9 cellular contexts compared by ENCODE assay signal in the genomic region with DNA sequence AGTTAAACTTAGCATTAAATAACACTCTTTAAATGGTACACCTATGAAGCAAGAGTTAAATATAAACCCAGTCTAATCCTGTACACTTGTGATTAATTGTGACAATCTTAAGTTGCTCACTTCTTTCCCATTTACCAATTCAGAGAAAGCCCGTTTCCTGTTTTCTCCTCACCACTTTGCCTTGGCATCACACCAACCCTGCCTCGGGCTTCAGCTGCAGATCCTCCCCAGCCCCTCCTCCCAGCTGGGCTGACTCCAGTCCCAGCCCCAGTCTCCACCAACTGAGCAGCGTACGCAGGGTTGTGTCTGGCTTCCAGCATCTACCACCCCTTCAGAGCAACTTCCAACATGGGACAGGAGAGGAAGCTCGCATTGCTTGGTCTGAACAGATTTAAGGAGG. TPM values are rescaled to one million over a fixed set of nuclear protein-coding genes. Genes with fewer than 3 reads are reported as not detected.
DNase-seq lines count a peak whose midpoint lies in the region; ATAC-seq, FAIRE-seq and TF ChIP-seq lines count a peak whose summit lies in the region.
"Had no signal": no experiment of that assay in that cellular context is flagged by ENCODE, and none has a peak within 500 bp of the region (broad histone marks: within the 10 kb centered on the region; RNA-seq: fewer than 3 reads in every experiment).

No MANE protein-coding gene starts in this region.

- no peak overlapping the region for H3K4me2 ChIP-seq in HepG2 (ENCODE audit: low read depth, low read length)

- H3K27me3 ChIP-seq in RWPE2 (ENCODE audit: insufficient read depth, poor library complexity, severe bottlenecking) (no peaks in the 10 kb centered on the region), HepG2 (ENCODE audit: control insufficient read depth in 1 of 2, insufficient read depth in 2 of 2, low read length in 2 of 2) (no peaks in the 10 kb centered on the region; a peak in 1 of 5 replicates)

- no peak overlapping the region for H2AFZ ChIP-seq in HepG2 (ENCODE audit: low read length)

- TF ChIP-seq EP300 in HepG2 (IDR thresholded peaks at IDR 0.05; ENCODE audit: low read depth in 2 of 2, low read length in 2 of 2) (no peak), HepG2 (CRISPR knock-in tag; IDR thresholded peaks at IDR 0.05; ENCODE audit: borderline replicate concordance) (no peak)

- ATAC-seq in RWPE2 (ENCODE audit: low read depth), result peak; percentile 11; the same call in 2 of the 3 replicates
- ATAC-seq in esophagus mucosa, result peak; percentile 8
- no peak for ATAC-seq in HepG2
- no peak for ATAC-seq in GM21825 (IDR thresholded peaks at IDR 0.05; ENCODE audit: unreplicated experiment)
- no peak for ATAC-seq in activated CD4-positive, CD25-positive, alpha-beta regulatory T cell treated with anti-CD3 and anti-CD28 coated beads, Interleukin-2, amount 50 U/mL, for 24 hours

- POLR2A ChIA-PET in activated CD4-positive, alpha-beta T cell treated with anti-CD3 and anti-CD28 coated beads, Interleukin-2, amount 10 ng/mL, durations not matched to agents 7 days and 5 days (lab: Charles Lee), result interaction anchor here (0.8 kb wide), 1 partner anchor 38 kb away, joined by 3 read pairs; no protein-coding TSS in a partner anchor
- POLR2A ChIA-PET in HepG2 (lab: Yijun Ruan, JAX), result interaction anchor here (1.4 to 1.7 kb wide), 2 partner anchors 37 to 462 kb away, joined by 3 read pairs; no protein-coding TSS in a partner anchor

- no peak for TF ChIP-seq CTCF in RWPE2 (IDR thresholded peaks at IDR 0.05; ENCODE audit: poor library complexity, severe bottlenecking)
- no peak for TF ChIP-seq CTCF in HepG2 (CRISPR knock-in tag; IDR thresholded peaks at IDR 0.05)

- no peaks in the 10 kb centered on the region for H3K9me3 Mint-ChIP-seq in activated CD4-positive, alpha-beta T cell treated with anti-CD3 and anti-CD28 coated beads, Interleukin-2, amount 10 ng/mL, durations not matched to agents 7 days and 5 days

- H3K9me3 ChIP-seq in RWPE2 (ENCODE audit: severe bottlenecking) (no peaks in the 10 kb centered on the region), HepG2 (ENCODE audit: low read length) (no peaks in the 10 kb centered on the region)

- H3K27ac ChIP-seq in RWPE2 (ENCODE audit: poor library complexity, severe bottlenecking) (peak overlapping the region; percentile 56), HepG2 (ENCODE audit: extremely low read length, insufficient read depth, low read length) (no peak overlapping the region)

- CTCF ChIA-PET in activated CD4-positive, alpha-beta T cell treated with anti-CD3 and anti-CD28 coated beads, Interleukin-2, amount 10 ng/mL, durations not matched to agents 7 days and 5 days (lab: Charles Lee), result interaction anchor here (0.5 to 1.6 kb wide), 5 partner anchors 8 to 488 kb away, joined by 3 to 4 read pairs (median 4); a partner anchor contains a TSS
- CTCF ChIA-PET in HepG2 (lab: Yijun Ruan, JAX; ENCODE audit: low intra/inter-chr PET ratio, low total read pairs), result no interaction called here

- peak overlapping the region; percentile 77 for H3K27ac Mint-ChIP-seq in activated CD4-positive, alpha-beta T cell treated with anti-CD3 and anti-CD28 coated beads, Interleukin-2, amount 10 ng/mL, durations not matched to agents 7 days and 5 days

- peaks cover 16% of the 10 kb centered on the region for H3K79me2 ChIP-seq in HepG2 (ENCODE audit: insufficient read depth, low read length)

- no peak for TF ChIP-seq POLR2A in HepG2 (IDR thresholded peaks at IDR 0.05; ENCODE audit: insufficient read depth in 1 of 2, low read depth in 2 of 2, low read length in 2 of 2)

- no peaks in the 10 kb centered on the region for H4K20me1 ChIP-seq in HepG2 (ENCODE audit: insufficient read depth, low read length)

- peak overlapping the region; percentile 33 for H3K4me3 Mint-ChIP-seq in activated CD4-positive, alpha-beta T cell treated with anti-CD3 and anti-CD28 coated beads, Interleukin-2, amount 10 ng/mL, durations not matched to agents 7 days and 5 days

- H3K36me3 ChIP-seq in RWPE2 (ENCODE audit: low read depth) (peaks cover 25% of the 10 kb centered on the region), HepG2 (replicated peaks in 1 of 2; ENCODE audit: control insufficient read depth in 1 of 2, insufficient read depth in 2 of 2, low read length in 2 of 2) (peaks cover 7 to 38% of the 10 kb centered on the region in 2 experiments; a peak in 4 of 5 replicates)

- in situ Hi-C loops in HepG2 (cut with HindIII; ENCODE audit: extremely low pct_ligation_motif_present, low pct_unique_long_range_greater_than_20kb), result no loop called here

- FAIRE-seq in HepG2 (lab: Jason Lieb, UNC), result no peak

- peaks cover 57% of the 10 kb centered on the region for H3K36me3 Mint-ChIP-seq in activated CD4-positive, alpha-beta T cell treated with anti-CD3 and anti-CD28 coated beads, Interleukin-2, amount 10 ng/mL, durations not matched to agents 7 days and 5 days (ENCODE audit: low read depth)

- intact Hi-C loops in posterior vena cava (cut with DNase I), result loop anchor here (5.0 to 10.0 kb wide), 2 partner anchors 145 to 148 kb away; a partner anchor contains a TSS
- intact Hi-C loops in HepG2 (cut with micrococcal nuclease; ENCODE audit: unreplicated experiment), result loop anchor here (5.0 to 10.0 kb wide), 3 partner anchors 38 to 143 kb away; a partner anchor contains a TSS

- DNase-seq in activated CD4-positive, alpha-beta T cell treated with anti-CD3 and anti-CD28 coated beads, Interleukin-2, amount 10 ng/mL, durations not matched to agents 7 days and 5 days, result no peak
- no peak for DNase-seq in activated CD4-positive, alpha-beta T cell treated with anti-CD3 and anti-CD28 coated beads, Interleukin-2, amount 50 U/mL, for 1 hour
- peak; percentile 73 for DNase-seq in RWPE2 (ENCODE audit: low spot score)
- DNase-seq in posterior vena cava (ENCODE audit: low spot score), result peak; percentile 89
- no peak for DNase-seq in HepG2 (ENCODE audit: low spot score)

- peaks cover 59% of the 10 kb centered on the region for H3K4me1 Mint-ChIP-seq in activated CD4-positive, alpha-beta T cell treated with anti-CD3 and anti-CD28 coated beads, Interleukin-2, amount 10 ng/mL, durations not matched to agents 7 days and 5 days

- no TSS peak for BruUV-seq in HepG2 (replicated peaks; lab: Mats Ljungman, UMichigan)

- no peak for TF ChIP-seq RAD21 in HepG2 (CRISPR knock-in tag; IDR thresholded peaks at IDR 0.05)

- H3K4me3 ChIP-seq in RWPE2 (ENCODE audit: severe bottlenecking) (no peak overlapping the region), HepG2 (replicated peaks in 1 of 3; ENCODE audit: insufficient read depth in 1 of 3, low read depth in 2 of 3, low read length in 3 of 3) (no peak overlapping the region)

- WGBS in HepG2 (ENCODE audit: low lambda C conversion rate), result 91% methylated on average over 5 of the region's 5 CpGs

- H3K4me1 ChIP-seq in RWPE2 (ENCODE audit: insufficient read depth, poor library complexity, severe bottlenecking), result peaks cover 21% of the 10 kb centered on the region
- peaks cover 20% of the 10 kb centered on the region for H3K4me1 ChIP-seq in HepG2 (ENCODE audit: insufficient read depth, low read length)

- no peak overlapping the region for H3K9ac ChIP-seq in HepG2 (ENCODE audit: insufficient read depth, low read depth, low read length)

- no peaks in the 10 kb centered on the region for H3K27me3 Mint-ChIP-seq in activated CD4-positive, alpha-beta T cell treated with anti-CD3 and anti-CD28 coated beads, Interleukin-2, amount 10 ng/mL, durations not matched to agents 7 days and 5 days

RNA-seq across cellular contexts. Expression of a gene that starts 4.1 kb away (rescaled TPM):
- total RNA-seq in activated CD4-positive, alpha-beta T cell treated with anti-CD3 and anti-CD28 coated beads, Interleukin-2, amount 10 ng/mL, durations not matched to agents 7 days and 5 days, result 100 to 1,000 TPM in 1 of 2 experiments, 10 to 100 TPM in 1; 98.1 to 120 TPM
- 25.7 TPM for total RNA-seq in esophagus mucosa
- total RNA-seq in posterior vena cava, result 10 to 100 TPM; 41.7 to 45.9 TPM
- total RNA-seq in HepG2 (2016; rRNA removed; fragmentation: Illumina TruSeq; extraction: Trizol), result 47.8 and 49.5 TPM in 2 replicates
- total RNA-seq in HepG2 (2016; cell fraction: cytosol; rRNA removed; fragmentation: Illumina TruSeq; extraction: Trizol; ENCODE audit: low read depth), result 8.2 and 9.6 TPM in 2 replicates
- total RNA-seq in HepG2 (2016; cell fraction: insoluble cytoplasmic fraction; rRNA removed; fragmentation: Illumina TruSeq; extraction: Trizol), result 45.9 and 51.2 TPM in 2 replicates
- 16.1 and 17.9 TPM in 2 replicates for total RNA-seq in HepG2 (2016; cell fraction: membrane; rRNA removed; fragmentation: Illumina TruSeq; extraction: Trizol)
- total RNA-seq in HepG2 (2016; cell fraction: nucleus; rRNA removed; fragmentation: Illumina TruSeq; extraction: Trizol), result 31.1 and 42.8 TPM in 2 replicates
- polyA plus RNA-seq in HepG2 (2011; rRNA removed), result 47.2 and 54.2 TPM in 2 replicates
- 25.8 and 40.7 TPM in 2 replicates for polyA plus RNA-seq in HepG2 (2011; cell fraction: cytosol; rRNA removed)
- polyA plus RNA-seq in HepG2 (2011; cell fraction: nucleus; rRNA removed), result 98.0 and 106 TPM in 2 replicates
- 29.7 and 35.8 TPM in 2 replicates for polyA plus RNA-seq in HepG2 (2012)
- polyA plus RNA-seq in HepG2 (2016; cell fraction: cytosol; fragmentation: Illumina TruSeq; extraction: Trizol; ENCODE audit: low read depth), result 3.9 and 4.7 TPM in 2 replicates
- polyA plus RNA-seq in HepG2 (2016; cell fraction: insoluble cytoplasmic fraction; fragmentation: Illumina TruSeq; extraction: Trizol; ENCODE audit: low read depth), result 51.7 and 55.3 TPM in 2 replicates
- polyA plus RNA-seq in HepG2 (2016; cell fraction: membrane; fragmentation: Illumina TruSeq; extraction: Trizol; ENCODE audit: low read depth), result 8.9 and 9.2 TPM in 2 replicates
- polyA plus RNA-seq in HepG2 (2016; cell fraction: nucleus; fragmentation: Illumina TruSeq; extraction: Trizol; ENCODE audit: insufficient read depth, low read depth), result 87.0 and 102 TPM in 2 replicates
- polyA minus RNA-seq in HepG2 (2011; rRNA and poly(A)+ RNA removed; ENCODE audit: low replicate concordance), result 56.1 and 62.6 TPM in 2 replicates
- 13.5 and 15.9 TPM in 2 replicates for polyA minus RNA-seq in HepG2 (2011; cell fraction: cytosol; rRNA and poly(A)+ RNA removed)
- 14.4 and 15.9 TPM in 2 replicates for polyA minus RNA-seq in HepG2 (2011; cell fraction: nucleus; rRNA and poly(A)+ RNA removed)

RNA-seq across cellular contexts. Expression of a gene that starts 21.1 kb away (rescaled TPM):
- not detected for total RNA-seq in activated CD4-positive, alpha-beta T cell treated with anti-CD3 and anti-CD28 coated beads, Interleukin-2, amount 10 ng/mL, durations not matched to agents 7 days and 5 days
- not detected for total RNA-seq in esophagus mucosa
- total RNA-seq in posterior vena cava, result 1 to 10 TPM; 3.4 to 4.2 TPM
- 0.13 and 0.15 TPM in 2 replicates for total RNA-seq in HepG2 (2016; rRNA removed; fragmentation: Illumina TruSeq; extraction: Trizol)
- not detected in 2 replicates for total RNA-seq in HepG2 (2016; cell fraction: cytosol; rRNA removed; fragmentation: Illumina TruSeq; extraction: Trizol; ENCODE audit: low read depth)
- 0.11 TPM in 1 of 2 replicates, not detected in the other for total RNA-seq in HepG2 (2016; cell fraction: insoluble cytoplasmic fraction; rRNA removed; fragmentation: Illumina TruSeq; extraction: Trizol)
- total RNA-seq in HepG2 (2016; cell fraction: membrane; rRNA removed; fragmentation: Illumina TruSeq; extraction: Trizol), result not detected in 2 replicates
- 0.28 TPM in 1 of 2 replicates, not detected in the other for total RNA-seq in HepG2 (2016; cell fraction: nucleus; rRNA removed; fragmentation: Illumina TruSeq; extraction: Trizol)
- 0.33 and 0.42 TPM in 2 replicates for polyA plus RNA-seq in HepG2 (2011; rRNA removed)
- polyA plus RNA-seq in HepG2 (2011; cell fraction: cytosol; rRNA removed), result 0.42 and 0.65 TPM in 2 replicates
- 0.16 and 0.28 TPM in 2 replicates for polyA plus RNA-seq in HepG2 (2011; cell fraction: nucleus; rRNA removed)
- 0.29 and 0.47 TPM in 2 replicates for polyA plus RNA-seq in HepG2 (2012)
- polyA plus RNA-seq in HepG2 (2016; cell fraction: cytosol; fragmentation: Illumina TruSeq; extraction: Trizol; ENCODE audit: low read depth), result not detected in 2 replicates
- not detected in 2 replicates for polyA plus RNA-seq in HepG2 (2016; cell fraction: insoluble cytoplasmic fraction; fragmentation: Illumina TruSeq; extraction: Trizol; ENCODE audit: low read depth)
- polyA plus RNA-seq in HepG2 (2016; cell fraction: membrane; fragmentation: Illumina TruSeq; extraction: Trizol; ENCODE audit: low read depth), result 0.08 TPM in 1 of 2 replicates, not detected in the other
- not detected in 2 replicates for polyA plus RNA-seq in HepG2 (2016; cell fraction: nucleus; fragmentation: Illumina TruSeq; extraction: Trizol; ENCODE audit: insufficient read depth, low read depth)
- 0.28 TPM in 1 of 2 replicates, not detected in the other for polyA minus RNA-seq in HepG2 (2011; rRNA and poly(A)+ RNA removed; ENCODE audit: low replicate concordance)
- polyA minus RNA-seq in HepG2 (2011; cell fraction: cytosol; rRNA and poly(A)+ RNA removed), result not detected in 2 replicates
- not detected in 2 replicates for polyA minus RNA-seq in HepG2 (2011; cell fraction: nucleus; rRNA and poly(A)+ RNA removed)
- total RNA-seq: activated CD8-positive, alpha-beta memory T cell treated with anti-CD3 and anti-CD28 coated beads for 36 hours had no signal

RNA-seq across cellular contexts. Expression of a gene that starts 31.0 kb away (rescaled TPM):
- total RNA-seq in activated CD4-positive, alpha-beta T cell treated with anti-CD3 and anti-CD28 coated beads, Interleukin-2, amount 10 ng/mL, durations not matched to agents 7 days and 5 days, result not detected
- total RNA-seq in esophagus mucosa (not detected), posterior vena cava (under 1 TPM; 0.28 to 0.38 TPM), HepG2 (2016; rRNA removed; fragmentation: Illumina TruSeq; extraction: Trizol) (0.29 TPM in 1 of 2 replicates, not detected in the other)
- total RNA-seq in HepG2 (2016; cell fraction: cytosol; rRNA removed; fragmentation: Illumina TruSeq; extraction: Trizol; ENCODE audit: low read depth), result 0.20 TPM in 1 of 2 replicates, not detected in the other
- total RNA-seq in HepG2 (2016; cell fraction: insoluble cytoplasmic fraction; rRNA removed; fragmentation: Illumina TruSeq; extraction: Trizol), result 0.18 and 0.50 TPM in 2 replicates
- 0.09 TPM in 1 of 2 replicates, not detected in the other for total RNA-seq in HepG2 (2016; cell fraction: membrane; rRNA removed; fragmentation: Illumina TruSeq; extraction: Trizol)
- total RNA-seq in HepG2 (2016; cell fraction: nucleus; rRNA removed; fragmentation: Illumina TruSeq; extraction: Trizol), result 0.22 and 0.38 TPM in 2 replicates
- polyA plus RNA-seq in HepG2 (2011; rRNA removed), result 0.79 and 1.8 TPM in 2 replicates
- 1.6 and 1.9 TPM in 2 replicates for polyA plus RNA-seq in HepG2 (2011; cell fraction: cytosol; rRNA removed)
- polyA plus RNA-seq in HepG2 (2011; cell fraction: nucleus; rRNA removed), result 0.68 and 0.78 TPM in 2 replicates
- polyA plus RNA-seq in HepG2 (2012), result 0.32 and 0.55 TPM in 2 replicates
- not detected in 2 replicates for polyA plus RNA-seq in HepG2 (2016; cell fraction: cytosol; fragmentation: Illumina TruSeq; extraction: Trizol; ENCODE audit: low read depth)
- 0.14 TPM in 1 of 2 replicates, not detected in the other for polyA plus RNA-seq in HepG2 (2016; cell fraction: insoluble cytoplasmic fraction; fragmentation: Illumina TruSeq; extraction: Trizol; ENCODE audit: low read depth)
- 0.11 TPM in 1 of 2 replicates, not detected in the other for polyA plus RNA-seq in HepG2 (2016; cell fraction: membrane; fragmentation: Illumina TruSeq; extraction: Trizol; ENCODE audit: low read depth)
- 0.28 and 0.51 TPM in 2 replicates for polyA plus RNA-seq in HepG2 (2016; cell fraction: nucleus; fragmentation: Illumina TruSeq; extraction: Trizol; ENCODE audit: insufficient read depth, low read depth)
- 0.12 TPM in 1 of 2 replicates, not detected in the other for polyA minus RNA-seq in HepG2 (2011; rRNA and poly(A)+ RNA removed; ENCODE audit: low replicate concordance)
- polyA minus RNA-seq in HepG2 (2011; cell fraction: cytosol; rRNA and poly(A)+ RNA removed), result 0.49 and 0.53 TPM in 2 replicates
- 0.52 and 0.99 TPM in 2 replicates for polyA minus RNA-seq in HepG2 (2011; cell fraction: nucleus; rRNA and poly(A)+ RNA removed)
- total RNA-seq: activated CD8-positive, alpha-beta memory T cell treated with anti-CD3 and anti-CD28 coated beads for 36 hours had no signal

RNA-seq across cellular contexts. Expression of a gene that starts 37.7 kb away (rescaled TPM):
- 100 to 1,000 TPM; 197 to 211 TPM for total RNA-seq in activated CD4-positive, alpha-beta T cell treated with anti-CD3 and anti-CD28 coated beads, Interleukin-2, amount 10 ng/mL, durations not matched to agents 7 days and 5 days
- total RNA-seq in esophagus mucosa, result 23.0 TPM
- total RNA-seq in posterior vena cava, result 10 to 100 TPM; 58.7 to 65.0 TPM
- total RNA-seq in HepG2 (2016; rRNA removed; fragmentation: Illumina TruSeq; extraction: Trizol), result 6.8 and 23.9 TPM in 2 replicates
- 8.4 and 11.8 TPM in 2 replicates for total RNA-seq in HepG2 (2016; cell fraction: cytosol; rRNA removed; fragmentation: Illumina TruSeq; extraction: Trizol; ENCODE audit: low read depth)
- 6.3 and 23.7 TPM in 2 replicates for total RNA-seq in HepG2 (2016; cell fraction: insoluble cytoplasmic fraction; rRNA removed; fragmentation: Illumina TruSeq; extraction: Trizol)
- total RNA-seq in HepG2 (2016; cell fraction: membrane; rRNA removed; fragmentation: Illumina TruSeq; extraction: Trizol), result 9.0 and 9.3 TPM in 2 replicates
- 45.2 and 52.0 TPM in 2 replicates for total RNA-seq in HepG2 (2016; cell fraction: nucleus; rRNA removed; fragmentation: Illumina TruSeq; extraction: Trizol)
- polyA plus RNA-seq in HepG2 (2011; rRNA removed), result 53.3 and 68.4 TPM in 2 replicates
- polyA plus RNA-seq in HepG2 (2011; cell fraction: cytosol; rRNA removed), result 12.0 and 12.6 TPM in 2 replicates
- 382 and 397 TPM in 2 replicates for polyA plus RNA-seq in HepG2 (2011; cell fraction: nucleus; rRNA removed)
- polyA plus RNA-seq in HepG2 (2012), result 27.8 and 32.4 TPM in 2 replicates
- 1.2 and 1.4 TPM in 2 replicates for polyA plus RNA-seq in HepG2 (2016; cell fraction: cytosol; fragmentation: Illumina TruSeq; extraction: Trizol; ENCODE audit: low read depth)
- polyA plus RNA-seq in HepG2 (2016; cell fraction: insoluble cytoplasmic fraction; fragmentation: Illumina TruSeq; extraction: Trizol; ENCODE audit: low read depth), result 5.6 and 6.1 TPM in 2 replicates
- polyA plus RNA-seq in HepG2 (2016; cell fraction: membrane; fragmentation: Illumina TruSeq; extraction: Trizol; ENCODE audit: low read depth), result 2.8 and 3.1 TPM in 2 replicates
- 77.1 and 87.3 TPM in 2 replicates for polyA plus RNA-seq in HepG2 (2016; cell fraction: nucleus; fragmentation: Illumina TruSeq; extraction: Trizol; ENCODE audit: insufficient read depth, low read depth)
- polyA minus RNA-seq in HepG2 (2011; rRNA and poly(A)+ RNA removed; ENCODE audit: low replicate concordance), result 69.8 and 79.8 TPM in 2 replicates
- polyA minus RNA-seq in HepG2 (2011; cell fraction: cytosol; rRNA and poly(A)+ RNA removed), result 11.9 and 15.7 TPM in 2 replicates
- 124 and 138 TPM in 2 replicates for polyA minus RNA-seq in HepG2 (2011; cell fraction: nucleus; rRNA and poly(A)+ RNA removed)

Comparison
In these comparisons a context has a peak if more than half of its experiments do, and no peak if none do; other contexts are left out.
1. DNase-seq: peak in RWPE2 (single experiment) and posterior vena cava (single experiment); none in activated CD4-positive, alpha-beta T cell treated with anti-CD3 and anti-CD28 coated beads, Interleukin-2, amount 10 ng/mL, durations not matched to agents 7 days and 5 days (single experiment), activated CD4-positive, alpha-beta T cell treated with anti-CD3 and anti-CD28 coated beads, Interleukin-2, amount 50 U/mL, for 1 hour (single experiment) and HepG2 (single experiment).
2. ATAC-seq: peak in RWPE2 (single experiment) and esophagus mucosa (single experiment); none in HepG2 (single experiment), GM21825 (single experiment) and activated CD4-positive, CD25-positive, alpha-beta regulatory T cell treated with anti-CD3 and anti-CD28 coated beads, Interleukin-2, amount 50 U/mL, for 24 hours (0 of 2).